11 cellular contexts compared by ENCODE assay signal in genomic region chr21:16002872-16003466, GRCh38.
DNase-seq lines count a peak whose midpoint lies in the region; ATAC-seq and TF ChIP-seq lines count a peak whose summit lies in the region.
"Had no signal": no experiment of that assay in that cellular context is flagged by ENCODE, and none has a peak within 500 bp of the region (broad histone marks: within the 10 kb centered on the region; RNA-seq: fewer than 3 reads in every experiment).

No MANE protein-coding gene starts in this region.

- no peaks in the 10 kb centered on the region for H3K9me3 Mint-ChIP-seq in endothelial cell (ENCODE audit: unreplicated experiment)
- peaks cover 2% of the 10 kb centered on the region for H3K9me3 Mint-ChIP-seq in neural progenitor cell

- H3K4me3 Mint-ChIP-seq in endothelial cell (ENCODE audit: unreplicated experiment): no peak overlapping the region
- H3K4me3 Mint-ChIP-seq in neural progenitor cell: no peak overlapping the region

- H3K36me3 ChIP-seq in OCI-LY3 (replicated peaks; ENCODE audit: low read depth, low read length) (no peaks in the 10 kb centered on the region), neural progenitor cell (no peaks in the 10 kb centered on the region)

- no peaks in the 10 kb centered on the region for H3K4me1 Mint-ChIP-seq in endothelial cell (ENCODE audit: unreplicated experiment)
- peaks cover 10% of the 10 kb centered on the region for H3K4me1 Mint-ChIP-seq in neural progenitor cell

- H3K9ac ChIP-seq in OCI-LY3 (ENCODE audit: low read length) (no peak overlapping the region), neural progenitor cell (no peak overlapping the region)

- TF ChIP-seq CTCF in OCI-LY3 (IDR thresholded peaks at IDR 0.05; ENCODE audit: low read depth, low read length) (peak; percentile 45), endothelial cell (IDR thresholded peaks at IDR 0.05; ENCODE audit: unreplicated experiment) (peak; percentile 41), neural progenitor cell (IDR thresholded peaks at IDR 0.05) (peak; percentile 48)

- no peaks in the 10 kb centered on the region for H4K20me1 ChIP-seq in OCI-LY3 (ENCODE audit: insufficient read depth, low read length)
- H4K20me1 ChIP-seq in neural progenitor cell (ENCODE audit: low read depth): no peaks in the 10 kb centered on the region

- H3K27ac Mint-ChIP-seq in endothelial cell (ENCODE audit: unreplicated experiment) (no peak overlapping the region), neural progenitor cell (no peak overlapping the region)

- H3K27ac ChIP-seq in OCI-LY3 (ENCODE audit: low read length) (no peak overlapping the region), neural progenitor cell (no peak overlapping the region)

- H3K27me3 Mint-ChIP-seq in endothelial cell (ENCODE audit: unreplicated experiment): peaks cover 1% of the 10 kb centered on the region
- H3K27me3 Mint-ChIP-seq in neural progenitor cell (ENCODE audit: insufficient read depth, low read depth): peaks cover 3% of the 10 kb centered on the region

- no peak overlapping the region for H2AFZ ChIP-seq in OCI-LY3 (ENCODE audit: low read depth, low read length)
- no peak overlapping the region for H2AFZ ChIP-seq in neural progenitor cell (replicated peaks)

- DNase-seq in EH (ENCODE audit: low read depth) (peak; percentile 5), endothelial cell (ENCODE audit: low spot score) (no peak), neural progenitor cell (ENCODE audit: low spot score) (no peak), DMS79 treated with DMSO at 0.1 percent for 48 hours (lab: John Stamatoyannopoulos, UW) (no peak), GM19238 (ENCODE audit: insufficient read length, low spot score) (no peak)
- DNase-seq in activated CD4-positive, alpha-beta T cell treated with anti-CD3 and anti-CD28 coated beads for 1 hour: no peak
- DNase-seq: activated naive CD4-positive, alpha-beta T cell treated with Interleukin-2 at 50 U/mL for 16 hours; T-helper 1 cell had no signal

- H3K4me1 ChIP-seq in OCI-LY3 (ENCODE audit: low read length) (no peaks in the 10 kb centered on the region; the same call in 1 of the 2 replicates), neural progenitor cell (no peaks in the 10 kb centered on the region)

- H3F3A ChIP-seq in neural progenitor cell (ENCODE audit: low read depth): no peaks in the 10 kb centered on the region

- no peaks in the 10 kb centered on the region for H3K27me3 ChIP-seq in OCI-LY3 (ENCODE audit: low read depth, low read length)
- H3K27me3 ChIP-seq in neural progenitor cell: no peaks in the 10 kb centered on the region

- no peak for ATAC-seq in GM21390 (IDR thresholded peaks at IDR 0.05; ENCODE audit: unreplicated experiment)
- ATAC-seq: K562 had no signal

- no peak overlapping the region for H3K4me2 ChIP-seq in OCI-LY3 (ENCODE audit: low read length)
- H3K4me2 ChIP-seq in neural progenitor cell: no peak overlapping the region

- H3K4me3 ChIP-seq in OCI-LY3 (ENCODE audit: low read length) (no peak overlapping the region), neural progenitor cell (no peak overlapping the region)
- H3K4me3 ChIP-seq: K562 had no signal

- H3K79me2 ChIP-seq in OCI-LY3 (ENCODE audit: low read length) (no peaks in the 10 kb centered on the region), neural progenitor cell (ENCODE audit: low read depth) (no peaks in the 10 kb centered on the region)

- H3K9me3 ChIP-seq in OCI-LY3 (ENCODE audit: insufficient read depth, low read length): no peaks in the 10 kb centered on the region
- no peaks in the 10 kb centered on the region for H3K9me3 ChIP-seq in neural progenitor cell (ENCODE audit: low read depth)

- H3K36me3 Mint-ChIP-seq in endothelial cell (ENCODE audit: low read depth, unreplicated experiment) (no peaks in the 10 kb centered on the region), neural progenitor cell (no peaks in the 10 kb centered on the region)
